ENCODE assay signal across 13 cellular contexts in the genomic region with DNA sequence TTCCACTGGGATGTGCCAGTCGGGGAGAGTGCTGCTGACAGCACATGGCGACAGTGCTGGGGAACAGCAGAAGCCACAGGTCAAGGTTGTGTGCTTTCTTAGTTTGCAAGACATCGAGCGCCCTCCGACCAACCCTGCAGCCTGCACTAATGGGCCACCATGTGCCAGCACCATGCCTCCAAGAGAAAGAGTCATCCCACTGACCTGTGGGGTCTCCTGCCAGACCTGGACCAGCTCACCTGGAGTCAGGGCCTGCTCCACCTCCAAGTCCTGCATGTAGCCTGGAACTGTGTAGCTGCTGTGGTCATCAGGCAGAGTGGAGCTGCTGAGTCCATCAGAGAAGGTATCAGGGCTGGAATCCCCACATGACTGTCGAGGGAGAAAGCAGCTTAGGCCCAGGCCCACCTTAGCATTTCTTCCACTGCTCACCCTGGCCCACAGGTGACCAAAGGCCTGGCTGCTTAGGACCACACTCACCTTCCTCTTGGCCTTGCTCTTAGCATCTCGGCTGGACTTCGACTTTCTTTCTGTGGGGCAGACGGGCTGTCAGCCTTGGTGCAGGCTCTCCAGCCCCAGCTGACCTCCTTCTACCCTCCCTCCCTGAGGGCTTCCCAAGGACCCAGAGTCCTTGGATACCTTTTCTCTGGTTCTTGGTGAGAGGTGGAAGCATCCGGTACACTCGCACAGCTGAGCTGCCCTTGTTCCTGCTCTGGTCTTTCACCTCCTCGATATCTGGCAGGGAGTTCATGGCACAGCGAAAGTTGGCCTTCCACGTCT. TPM values are rescaled to one million over a fixed set of nuclear protein-coding genes. Genes with fewer than 3 reads are reported as not detected.
DNase-seq lines count a peak whose midpoint lies in the region; ATAC-seq and TF ChIP-seq lines count a peak whose summit lies in the region.
"Had no signal": no experiment of that assay in that cellular context is flagged by ENCODE, and none has a peak within 500 bp of the region (broad histone marks: within the 10 kb centered on the region; RNA-seq: fewer than 3 reads in every experiment).

No MANE protein-coding gene starts in this region.

- no peaks in the 10 kb centered on the region for H3K27me3 ChIP-seq in heart left ventricle
- no peaks in the 10 kb centered on the region for H3K27me3 ChIP-seq in mesenchymal stem cell (ENCODE audit: control insufficient read depth in 1 of 2, insufficient read depth in 1 of 2, low read length in 2 of 2)
- H3K27me3 ChIP-seq in thymus (ENCODE audit: control insufficient read depth, insufficient read depth) = no peaks in the 10 kb centered on the region
- H3K27me3 ChIP-seq: right lobe of liver had no signal

- peak overlapping the region in 5 of 12 donors; percentile 6 to 100 (median 45) for H3K27ac ChIP-seq in heart left ventricle
- H3K27ac ChIP-seq in mesenchymal stem cell (ENCODE audit: low read length, poor library complexity, severe bottlenecking) = no peak overlapping the region
- peak overlapping the region; percentile 26 for H3K27ac ChIP-seq in thymus (ENCODE audit: low read depth)
- H3K27ac ChIP-seq: cardiac muscle cell had no signal

- H2AFZ ChIP-seq in mesenchymal stem cell (ENCODE audit: low read depth, low read length) = no peak overlapping the region

- peak overlapping the region; percentile 80 for H3K27ac Mint-ChIP-seq in activated T-helper 2 cell treated with anti-CD3 and anti-CD28 coated beads, Interferon-gamma antibody, Interleukin-2, Interleukin-4, amounts not matched to agents 10 μg/mL and 5 μg/mL and 100 μg/mL, durations not matched to agents 14 hours and 24 hours and 36 hours
- H3K27ac Mint-ChIP-seq: HFFc6 had no signal

- H3K4me3 ChIP-seq in heart left ventricle = peak overlapping the region in 4 of 12 donors; percentile 21 to 97 (median 80)
- no peak overlapping the region for H3K4me3 ChIP-seq in mesenchymal stem cell (ENCODE audit: insufficient read depth in 1 of 2, low read depth in 1 of 2, low read length in 2 of 2)
- H3K4me3 ChIP-seq in thymus (ENCODE audit: low read length) = no peak overlapping the region
- H3K4me3 ChIP-seq: cardiac muscle cell, right lobe of liver had no signal

- no peak for TF ChIP-seq POLR2A in heart left ventricle (IDR thresholded peaks at IDR 0.05)

- H3K36me3 Mint-ChIP-seq in activated T-helper 2 cell treated with anti-CD3 and anti-CD28 coated beads, Interferon-gamma antibody, Interleukin-2, Interleukin-4, amounts not matched to agents 10 μg/mL and 5 μg/mL and 100 μg/mL, durations not matched to agents 14 hours and 24 hours and 36 hours (ENCODE audit: low read depth) = peaks cover 77% of the 10 kb centered on the region

- peak overlapping the region; percentile 4 for H4K91ac ChIP-seq in mesenchymal stem cell (ENCODE audit: low read length)

- no peaks in the 10 kb centered on the region for H3K9me3 Mint-ChIP-seq in activated T-helper 2 cell treated with anti-CD3 and anti-CD28 coated beads, Interferon-gamma antibody, Interleukin-2, Interleukin-4, amounts not matched to agents 10 μg/mL and 5 μg/mL and 100 μg/mL, durations not matched to agents 14 hours and 24 hours and 36 hours
- H3K9me3 Mint-ChIP-seq: HFFc6 had no signal

- H2AK5ac ChIP-seq in mesenchymal stem cell (ENCODE audit: low read length, severe bottlenecking) = no peak overlapping the region

- intact Hi-C loops in heart left ventricle (cut with DNase I) = loop anchor here in 2 of 10 donors (5.0 kb wide), 2 partner anchors 59 to 64 kb away; no protein-coding TSS in a partner anchor
- intact Hi-C loops in cardiac septum (cut with DNase I) = no loop called here
- intact Hi-C loops in activated T-helper 2 cell treated with anti-CD3 and anti-CD28 coated beads, Interferon-gamma antibody, Interleukin-2, Interleukin-4, amounts not matched to agents 10 μg/mL and 5 μg/mL and 100 μg/mL, durations not matched to agents 14 hours and 24 hours and 36 hours (cut with micrococcal nuclease) = no loop called here

- H3K9me3 ChIP-seq in heart left ventricle = no peaks in the 10 kb centered on the region
- H3K9me3 ChIP-seq in mesenchymal stem cell (ENCODE audit: control insufficient read depth, low read length) = no peaks in the 10 kb centered on the region
- H3K9me3 ChIP-seq in thymus (ENCODE audit: control insufficient read depth) = no peaks in the 10 kb centered on the region
- H3K9me3 ChIP-seq: right lobe of liver had no signal

- peak overlapping the region; percentile 95 for H3K4me3 Mint-ChIP-seq in activated T-helper 2 cell treated with anti-CD3 and anti-CD28 coated beads, Interferon-gamma antibody, Interleukin-2, Interleukin-4, amounts not matched to agents 10 μg/mL and 5 μg/mL and 100 μg/mL, durations not matched to agents 14 hours and 24 hours and 36 hours (ENCODE audit: low read depth)
- H3K4me3 Mint-ChIP-seq: HFFc6 had no signal

- no peak for ATAC-seq in heart left ventricle
- no peak for ATAC-seq in GM21367 (IDR thresholded peaks at IDR 0.05; ENCODE audit: unreplicated experiment)
- ATAC-seq: right lobe of liver had no signal

- H2BK12ac ChIP-seq in mesenchymal stem cell (ENCODE audit: low read length in 2 of 2) = no peak overlapping the region

- no peak overlapping the region for H2BK15ac ChIP-seq in mesenchymal stem cell (ENCODE audit: low read depth, poor library complexity, severe bottlenecking)

- H4K8ac ChIP-seq in mesenchymal stem cell (ENCODE audit: low read length) = peak overlapping the region; percentile 32

- peaks cover 8 to 73% (median 45%) of the 10 kb centered on the region in 12 donors for H3K4me1 ChIP-seq in heart left ventricle
- H3K4me1 ChIP-seq in mesenchymal stem cell (ENCODE audit: control insufficient read depth, insufficient read depth, low read depth, low read length) = peaks cover 36% of the 10 kb centered on the region
- H3K4me1 ChIP-seq in thymus (ENCODE audit: control insufficient read depth, insufficient read depth, low read length) = peaks cover 19% of the 10 kb centered on the region

- no peak overlapping the region for H3K4ac ChIP-seq in mesenchymal stem cell (ENCODE audit: low read depth in 1 of 2, low read length in 2 of 2)

- H2BK5ac ChIP-seq in mesenchymal stem cell (ENCODE audit: low read depth, low read length, poor library complexity, severe bottlenecking) = no peak overlapping the region

- H3K9ac ChIP-seq in mesenchymal stem cell (ENCODE audit: low read length) = no peak overlapping the region

- H3K79me1 ChIP-seq in mesenchymal stem cell (replicated peaks; ENCODE audit: low read length, poor library complexity, severe bottlenecking) = peaks cover 30% of the 10 kb centered on the region

- H3K36me3 ChIP-seq in heart left ventricle = peaks cover 0 to 78% (median 73%) of the 10 kb centered on the region in 9 donors
- H3K36me3 ChIP-seq in mesenchymal stem cell (ENCODE audit: control insufficient read depth in 1 of 2, insufficient read depth in 2 of 2, low read depth in 1 of 2, low read length in 2 of 2) = peaks cover 55 to 67% of the 10 kb centered on the region in 2 experiments
- peaks cover 55% of the 10 kb centered on the region for H3K36me3 ChIP-seq in thymus (ENCODE audit: control insufficient read depth, insufficient read depth)
- H3K36me3 ChIP-seq: cardiac muscle cell had no signal

- H3K4me1 Mint-ChIP-seq in activated T-helper 2 cell treated with anti-CD3 and anti-CD28 coated beads, Interferon-gamma antibody, Interleukin-2, Interleukin-4, amounts not matched to agents 10 μg/mL and 5 μg/mL and 100 μg/mL, durations not matched to agents 14 hours and 24 hours and 36 hours (ENCODE audit: low read depth) = peaks cover 54% of the 10 kb centered on the region

- peak overlapping the region in 1 of 2 experiments; percentile 19 for H3K14ac ChIP-seq in mesenchymal stem cell (ENCODE audit: low read length in 2 of 2)

- H3K4me2 ChIP-seq in mesenchymal stem cell (ENCODE audit: low read length, poor library complexity, severe bottlenecking) = no peak overlapping the region

- no peak overlapping the region for H3K18ac ChIP-seq in mesenchymal stem cell (ENCODE audit: low read depth in 1 of 2, low read length in 2 of 2)

- no peak overlapping the region for H3K23ac ChIP-seq in mesenchymal stem cell (ENCODE audit: low read length in 2 of 2)

- TF ChIP-seq CTCF in heart left ventricle (IDR thresholded peaks at IDR 0.05) = no peak

- no peaks in the 10 kb centered on the region for H3K27me3 Mint-ChIP-seq in activated T-helper 2 cell treated with anti-CD3 and anti-CD28 coated beads, Interferon-gamma antibody, Interleukin-2, Interleukin-4, amounts not matched to agents 10 μg/mL and 5 μg/mL and 100 μg/mL, durations not matched to agents 14 hours and 24 hours and 36 hours (ENCODE audit: low read depth)

- DNase-seq in heart left ventricle = peak in 4 of 5 donors; percentile 4 to 41 (median 20)
- DNase-seq in cardiac septum (ENCODE audit: low spot score) = no peak
- DNase-seq in activated T-helper 2 cell treated with anti-CD3 and anti-CD28 coated beads, Interferon-gamma antibody, Interleukin-2, Interleukin-4, amounts not matched to agents 10 μg/mL and 5 μg/mL and 100 μg/mL, durations not matched to agents 14 hours and 24 hours and 36 hours (ENCODE audit: low spot score) = no peak
- DNase-seq in mesenchymal stem cell = no peak
- no peak for DNase-seq in HuH-7.5 (ENCODE audit: low spot score)
- no peak for DNase-seq in NCI-H1694 (lab: John Stamatoyannopoulos, UW)
- DNase-seq: HFFc6, NCI-H1092 treated with DMSO at 0.1 percent for 48 hours, right lobe of liver had no signal

- WGBS in heart left ventricle, 4 donors = 79 to 89% (median 86%) methylated on average over 13 to 14 of the region's 14 CpGs
- WGBS in mesenchymal stem cell = 99% methylated on average over 14 of the region's 14 CpGs
- WGBS in thymus = 94% methylated on average over 14 of the region's 14 CpGs

- no peak overlapping the region for H2BK120ac ChIP-seq in mesenchymal stem cell (ENCODE audit: low read depth, low read length)

RNA-seq across cellular contexts. Expression of a gene that starts 4.1 kb away (rescaled TPM):
- 100 to 1,000 TPM in 1 of 9 donors, 10 to 100 TPM in 7, 1 to 10 TPM in 1; 9.2 to 190 (median 18.4) TPM for total RNA-seq in heart left ventricle
- 10 to 100 TPM in 1 of 2 donors, 1 to 10 TPM in 1; 7.5 to 12.2 TPM for polyA plus RNA-seq in heart left ventricle
- total RNA-seq in cardiac septum = 19.9 TPM
- 155 TPM in 2 replicates for total RNA-seq in activated T-helper 2 cell treated with anti-CD3 and anti-CD28 coated beads, Interferon-gamma antibody, Interleukin-2, Interleukin-4, amounts not matched to agents 10 μg/mL and 5 μg/mL and 100 μg/mL, durations not matched to agents 14 hours and 24 hours and 36 hours
- 33.6 TPM for polyA plus RNA-seq in mesenchymal stem cell (2013, experiment 1 of 2)
- polyA plus RNA-seq in mesenchymal stem cell (2013, experiment 2 of 2) = 35.8 TPM
- 47.7 TPM for polyA plus RNA-seq in thymus

RNA-seq across cellular contexts. Expression of a gene that starts 56.8 kb away (rescaled TPM):
- not detected for total RNA-seq in heart left ventricle
- polyA plus RNA-seq in heart left ventricle = not detected
- total RNA-seq in cardiac septum = not detected
- total RNA-seq in activated T-helper 2 cell treated with anti-CD3 and anti-CD28 coated beads, Interferon-gamma antibody, Interleukin-2, Interleukin-4, amounts not matched to agents 10 μg/mL and 5 μg/mL and 100 μg/mL, durations not matched to agents 14 hours and 24 hours and 36 hours = 100.0 and 113 TPM in 2 replicates
- polyA plus RNA-seq in mesenchymal stem cell (2013, experiment 1 of 2) = not detected
- not detected for polyA plus RNA-seq in mesenchymal stem cell (2013, experiment 2 of 2)
- polyA plus RNA-seq in thymus = 0.43 TPM
- total RNA-seq: cardiac muscle cell, HFFc6, lower leg skin, right lobe of liver had no signal
- polyA plus RNA-seq: cardiac muscle cell had no signal

Comparison
In these comparisons a context has a peak if more than half of its experiments do, and no peak if none do; other contexts are left out.
1. DNase-seq: peak in heart left ventricle (4 of 5); none in cardiac septum (single experiment), activated T-helper 2 cell treated with anti-CD3 and anti-CD28 coated beads, Interferon-gamma antibody, Interleukin-2, Interleukin-4, amounts not matched to agents 10 μg/mL and 5 μg/mL and 100 μg/mL, durations not matched to agents 14 hours and 24 hours and 36 hours (single experiment), mesenchymal stem cell (single experiment), HuH-7.5 (single experiment) and NCI-H1694 (single experiment).
2. RNA of a gene that starts 56.8 kb away (total RNA-seq): 100.0 to 113 TPM in activated T-helper 2 cell treated with anti-CD3 and anti-CD28 coated beads, Interferon-gamma antibody, Interleukin-2, Interleukin-4, amounts not matched to agents 10 μg/mL and 5 μg/mL and 100 μg/mL, durations not matched to agents 14 hours and 24 hours and 36 hours; not detected in heart left ventricle and not detected in cardiac septum (single experiment); every median in the first group is over 100 times any median in the second.